9 cellular contexts compared by ENCODE assay signal in genomic region chr16:67326115-67326471, GRCh38. TPM values are rescaled to one million over a fixed set of nuclear protein-coding genes. Genes with fewer than 3 reads are reported as not detected.
DNase-seq lines count a peak whose midpoint lies in the region; ATAC-seq and TF ChIP-seq lines count a peak whose summit lies in the region.
"Had no signal": no experiment of that assay in that cellular context is flagged by ENCODE, and none has a peak within 500 bp of the region (broad histone marks: within the 10 kb centered on the region; RNA-seq: fewer than 3 reads in every experiment).

No MANE protein-coding gene starts in this region.

- H3K4me1 ChIP-seq in ES-I3 (ENCODE audit: insufficient read depth, low read length) (no peaks in the 10 kb centered on the region), rectal smooth muscle tissue (ENCODE audit: control insufficient read depth, insufficient read depth, low read length) (peaks cover 3% of the 10 kb centered on the region)

- H3K36me3 ChIP-seq in ES-I3 (ENCODE audit: insufficient read depth, low read length) (no peaks in the 10 kb centered on the region), SK-N-MC (ENCODE audit: insufficient read depth, low read length) (no peaks in the 10 kb centered on the region), rectal smooth muscle tissue (ENCODE audit: control insufficient read depth, insufficient read depth, low read length) (no peaks in the 10 kb centered on the region)

- H3K9ac ChIP-seq in ES-I3 (ENCODE audit: low read depth, low read length) (peak overlapping the region; percentile 82; the same call in 1 of the 2 replicates), SK-N-MC (ENCODE audit: insufficient read length) (no peak overlapping the region), rectal smooth muscle tissue (ENCODE audit: low read length) (peak overlapping the region; percentile 56)

- H3K27me3 ChIP-seq in rectal smooth muscle tissue (ENCODE audit: control insufficient read depth, insufficient read depth, low read length): no peaks in the 10 kb centered on the region

- TF ChIP-seq CTCF in fibroblast of villous mesenchyme (IDR thresholded peaks at IDR 0.05; ENCODE audit: insufficient read depth, low read depth, low read length): no peak

- ATAC-seq in HG02973 (IDR thresholded peaks at IDR 0.05; ENCODE audit: unreplicated experiment): no peak

- no peak for DNase-seq in SK-N-MC (ENCODE audit: low read depth, low spot score)
- no peak for DNase-seq in fibroblast of villous mesenchyme (ENCODE audit: low read depth)
- DNase-seq in NCI-H446 treated with DMSO at 0.1 percent for 48 hours (lab: John Stamatoyannopoulos, UW): no peak
- no peak for DNase-seq in NCI-H2029 (lab: John Stamatoyannopoulos, UW)
- DNase-seq in hepatic stellate cell (ENCODE audit: low spot score): no peak

- H3K4me3 ChIP-seq in SK-N-MC (peak overlapping the region; percentile 62), fibroblast of villous mesenchyme (ENCODE audit: low read depth, low read length) (peak overlapping the region; percentile 63), rectal smooth muscle tissue (ENCODE audit: low read length) (peak overlapping the region; percentile 59)

- no peaks in the 10 kb centered on the region for H3K9me3 ChIP-seq in ES-I3 (ENCODE audit: control insufficient read depth, insufficient read depth, low read length)
- no peaks in the 10 kb centered on the region for H3K9me3 ChIP-seq in SK-N-MC (ENCODE audit: low read depth, low read length)

- H3K27ac ChIP-seq in SK-N-MC: no peak overlapping the region
- no peak overlapping the region for H3K27ac ChIP-seq in rectal smooth muscle tissue (ENCODE audit: low read depth, low read length)

RNA-seq across cellular contexts. Expression of gene KCTD19, which starts 0.4 kb away (rescaled TPM):
- total RNA-seq in fibroblast of villous mesenchyme: under 0.01 TPM in 1 of 2 replicates, not detected in the other
- total RNA-seq: LHCN-M2 had no signal

RNA-seq across cellular contexts. Expression of gene LRRC36, which starts 0.5 kb away (rescaled TPM):
- not detected in 2 replicates for total RNA-seq in fibroblast of villous mesenchyme
- total RNA-seq: LHCN-M2 had no signal

RNA-seq across cellular contexts. Expression of gene PLEKHG4, which starts 46.8 kb away (rescaled TPM):
- 18.1 and 19.6 TPM in 2 replicates for total RNA-seq in fibroblast of villous mesenchyme
